ENCODE assay signal across 2 cellular contexts in the genomic region with DNA sequence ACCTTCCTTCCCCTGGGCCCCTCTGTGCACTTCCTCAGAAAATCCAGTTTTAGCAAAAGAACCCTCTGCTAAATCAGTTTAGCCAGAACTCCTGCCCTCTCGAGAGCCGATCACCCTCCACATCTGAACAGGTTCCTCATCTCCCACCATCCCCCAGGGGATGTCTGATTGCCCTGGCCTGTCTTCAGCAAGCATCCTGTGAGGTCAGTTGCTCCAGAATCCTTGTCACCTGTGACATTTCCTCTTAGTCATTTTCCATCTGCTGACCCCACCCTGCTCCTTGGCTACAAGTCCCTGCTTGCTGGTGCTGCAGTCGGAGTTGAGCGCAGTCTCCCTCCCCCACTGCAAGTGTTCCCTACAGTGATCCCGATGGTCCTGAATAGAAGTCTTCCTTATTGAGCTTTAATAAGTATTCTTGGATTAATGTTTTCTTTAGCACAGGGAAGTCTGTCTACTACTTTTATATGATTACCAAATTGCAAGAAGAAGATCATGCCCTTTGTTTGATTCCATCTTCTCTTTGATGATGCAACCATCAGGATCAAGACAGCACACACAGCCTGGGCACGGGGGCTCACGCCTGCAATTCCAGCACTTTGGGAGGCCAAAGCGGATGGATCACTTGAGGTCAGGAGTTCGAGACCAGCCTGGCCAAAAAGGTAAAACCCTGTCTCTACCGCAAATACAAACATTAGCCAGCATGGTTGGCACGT.
A peak's percentile ranks its signal among the peaks of the same experiment; 100 is the strongest.
TF ChIP-seq lines count a peak whose summit lies in the region.

No MANE protein-coding gene starts in this region.

TF ChIP-seq in A549, 52 proteins besides CTCF, POLR2A, EP300 and RAD21 (continued from another document):
- TF ChIP-seq, protein P1, sequence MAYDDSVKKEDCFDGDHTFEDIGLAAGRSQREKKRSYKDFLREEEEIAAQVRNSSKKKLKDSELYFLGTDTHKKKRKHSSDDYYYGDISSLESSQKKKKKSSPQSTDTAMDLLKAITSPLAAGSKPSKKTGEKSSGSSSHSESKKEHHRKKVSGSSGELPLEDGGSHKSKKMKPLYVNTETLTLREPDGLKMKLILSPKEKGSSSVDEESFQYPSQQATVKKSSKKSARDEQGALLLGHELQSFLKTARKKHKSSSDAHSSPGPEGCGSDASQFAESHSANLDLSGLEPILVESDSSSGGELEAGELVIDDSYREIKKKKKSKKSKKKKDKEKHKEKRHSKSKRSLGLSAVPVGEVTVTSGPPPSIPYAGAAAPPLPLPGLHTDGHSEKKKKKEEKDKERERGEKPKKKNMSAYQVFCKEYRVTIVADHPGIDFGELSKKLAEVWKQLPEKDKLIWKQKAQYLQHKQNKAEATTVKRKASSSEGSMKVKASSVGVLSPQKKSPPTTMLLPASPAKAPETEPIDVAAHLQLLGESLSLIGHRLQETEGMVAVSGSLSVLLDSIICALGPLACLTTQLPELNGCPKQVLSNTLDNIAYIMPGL (CRISPR knock-in tag; IDR thresholded peaks at IDR 0.05; ENCODE audit: borderline replicate concordance) = no peak
- no peak for TF ChIP-seq NPAS2 (CRISPR knock-in tag; IDR thresholded peaks at IDR 0.05; ENCODE audit: borderline replicate concordance)
- no peak for TF ChIP-seq HOXB13 (CRISPR knock-in tag; IDR thresholded peaks at IDR 0.05; ENCODE audit: low read depth)
- TF ChIP-seq HOXB5 (CRISPR knock-in tag; IDR thresholded peaks at IDR 0.05) = no peak
- no peak for TF ChIP-seq MAZ (IDR thresholded peaks at IDR 0.05; ENCODE audit: borderline replicate concordance, low read depth, low read length)
- no peak for TF ChIP-seq MAFK (IDR thresholded peaks at IDR 0.05; ENCODE audit: partially characterized antibody)
- no peak for TF ChIP-seq CHD4 (IDR thresholded peaks at IDR 0.05; ENCODE audit: borderline replicate concordance)
- TF ChIP-seq POLR2AphosphoS2 (conservative IDR thresholded peaks at IDR 0.05; ENCODE audit: low read length) = no peak
- no peak for TF ChIP-seq PHF8 (IDR thresholded peaks at IDR 0.05; ENCODE audit: borderline replicate concordance, low read depth)
- TF ChIP-seq RCOR1 (IDR thresholded peaks at IDR 0.05; ENCODE audit: low read depth, low read length) = no peak
- no peak for TF ChIP-seq KDM1A (IDR thresholded peaks at IDR 0.05; ENCODE audit: low read depth)
- no peak for TF ChIP-seq TFCP2L1 (CRISPR knock-in tag; IDR thresholded peaks at IDR 0.05)
- no peak for TF ChIP-seq KDM5A (IDR thresholded peaks at IDR 0.05)

TF ChIP-seq in K562, 482 proteins besides CTCF, POLR2A, EP300 and RAD21 (continued from another document):
- TF ChIP-seq CEBPG (CRISPR knock-in tag; IDR thresholded peaks at IDR 0.05) (peak; percentile 50; the same call in 1 of the 2 replicates), CEBPG (tag; conservative IDR thresholded peaks at IDR 0.05 in 1 of 2, IDR thresholded peaks at IDR 0.05 in 1 of 2) (peak; percentile 15 to 56; a peak in 3 of 4 replicates), MXD1 (CRISPR knock-in tag; IDR thresholded peaks at IDR 0.05; ENCODE audit: borderline replicate concordance, poor library complexity, severe bottlenecking) (no peak), ZNF77 (CRISPR knock-in tag; IDR thresholded peaks at IDR 0.05) (no peak), ZC3H11A (IDR thresholded peaks at IDR 0.05; ENCODE audit: low read depth, low read length) (no peak), RUNX1 (IDR thresholded peaks at IDR 0.05; ENCODE audit: low read depth) (no peak), ATF3 (IDR thresholded peaks at IDR 0.05) (peak; percentile 90), ATF3 (CRISPR knock-in tag; conservative IDR thresholded peaks at IDR 0.05) (no peak), ZSCAN29 (IDR thresholded peaks at IDR 0.05) (no peak), ERF (CRISPR knock-in tag; IDR thresholded peaks at IDR 0.05) (no peak), CEBPB (tag; IDR thresholded peaks at IDR 0.05) (peak; percentile 60), RBM14 (IDR thresholded peaks at IDR 0.05; ENCODE audit: borderline replicate concordance, insufficient read depth, low read depth, low read length) (no peak), GABPB2 (CRISPR knock-in tag; conservative IDR thresholded peaks at IDR 0.05) (no peak), SIX5 (IDR thresholded peaks at IDR 0.05; ENCODE audit: borderline replicate concordance in 1 of 2, insufficient read depth in 1 of 2, low read depth in 1 of 2, low read length in 2 of 2) (no peak), NCOA4 (IDR thresholded peaks at IDR 0.05; ENCODE audit: partially characterized antibody) (no peak), CTBP1 (IDR thresholded peaks at IDR 0.05; ENCODE audit: borderline replicate concordance) (peak; percentile 84), RCOR1 (IDR thresholded peaks at IDR 0.05; ENCODE audit: borderline replicate concordance in 1 of 2, low read depth in 2 of 2, low read length in 2 of 2) (peak in 1 of 2 experiments; percentile 58; a peak in 2 of 4 replicates), TGIF2 (CRISPR knock-in tag; IDR thresholded peaks at IDR 0.05) (no peak), MITF (IDR thresholded peaks at IDR 0.05) (no peak), ZBTB1 (CRISPR knock-in tag; IDR thresholded peaks at IDR 0.05; ENCODE audit: borderline replicate concordance, low read depth) (no peak), IRF1 (CRISPR knock-in tag; IDR thresholded peaks at IDR 0.05; ENCODE audit: borderline replicate concordance) (no peak), NONO (IDR thresholded peaks at IDR 0.05; ENCODE audit: low read depth in 2 of 2, low read length in 1 of 2) (no peak), SAFB2 (IDR thresholded peaks at IDR 0.05; ENCODE audit: borderline replicate concordance, low read depth, low read length, severe bottlenecking) (no peak), POLR2G (IDR thresholded peaks at IDR 0.05; ENCODE audit: low read depth, low read length) (no peak), SIN3B (IDR thresholded peaks at IDR 0.05; ENCODE audit: low read depth) (no peak), DACH1 (IDR thresholded peaks at IDR 0.05; ENCODE audit: partially characterized antibody) (no peak), ZNF140 (CRISPR knock-in tag; IDR thresholded peaks at IDR 0.05) (no peak), SPI1 (IDR thresholded peaks at IDR 0.05; ENCODE audit: borderline replicate concordance, low read depth, low read length) (no peak), CBX8 (IDR thresholded peaks at IDR 0.05; ENCODE audit: borderline replicate concordance, extremely low read depth, low read depth, low read length, poor library complexity, severe bottlenecking) (no peak), SRSF9 (IDR thresholded peaks at IDR 0.05; ENCODE audit: borderline replicate concordance, low read depth, low read length) (no peak), TRIM24 (IDR thresholded peaks at IDR 0.05) (0 out of 4 replicates have a peak, but pooled peaks of 1 of the 2 experiments have one; percentile 41), MTF1 (CRISPR knock-in tag; IDR thresholded peaks at IDR 0.05; ENCODE audit: borderline replicate concordance) (no peak), ZEB2 (IDR thresholded peaks at IDR 0.05) (peak; percentile 79), JUNB (CRISPR knock-in tag; conservative IDR thresholded peaks at IDR 0.05) (no peak), TRIM28 (IDR thresholded peaks at IDR 0.05) (0 out of 2 replicates have a peak, but pooled peaks have one; percentile 20), ZNF766 (CRISPR knock-in tag; conservative IDR thresholded peaks at IDR 0.05) (no peak)
- TF ChIP-seq, protein P2, sequence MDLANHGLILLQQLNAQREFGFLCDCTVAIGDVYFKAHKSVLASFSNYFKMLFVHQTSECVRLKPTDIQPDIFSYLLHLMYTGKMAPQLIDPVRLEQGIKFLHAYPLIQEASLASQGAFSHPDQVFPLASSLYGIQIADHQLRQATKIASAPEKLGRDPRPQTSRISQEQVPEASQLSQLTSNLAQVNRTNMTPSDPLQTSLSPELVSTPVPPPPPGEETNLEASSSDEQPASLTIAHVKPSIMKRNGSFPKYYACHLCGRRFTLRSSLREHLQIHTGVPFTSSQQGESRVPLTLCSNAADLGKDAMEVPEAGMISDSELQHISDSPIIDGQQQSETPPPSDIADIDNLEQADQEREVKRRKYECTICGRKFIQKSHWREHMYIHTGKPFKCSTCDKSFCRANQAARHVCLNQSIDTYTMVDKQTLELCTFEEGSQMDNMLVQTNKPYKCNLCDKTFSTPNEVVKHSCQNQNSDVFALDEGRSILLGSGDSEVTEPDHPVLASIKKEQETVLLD (IDR thresholded peaks at IDR 0.05) = no peak
- TF ChIP-seq, protein P3, sequence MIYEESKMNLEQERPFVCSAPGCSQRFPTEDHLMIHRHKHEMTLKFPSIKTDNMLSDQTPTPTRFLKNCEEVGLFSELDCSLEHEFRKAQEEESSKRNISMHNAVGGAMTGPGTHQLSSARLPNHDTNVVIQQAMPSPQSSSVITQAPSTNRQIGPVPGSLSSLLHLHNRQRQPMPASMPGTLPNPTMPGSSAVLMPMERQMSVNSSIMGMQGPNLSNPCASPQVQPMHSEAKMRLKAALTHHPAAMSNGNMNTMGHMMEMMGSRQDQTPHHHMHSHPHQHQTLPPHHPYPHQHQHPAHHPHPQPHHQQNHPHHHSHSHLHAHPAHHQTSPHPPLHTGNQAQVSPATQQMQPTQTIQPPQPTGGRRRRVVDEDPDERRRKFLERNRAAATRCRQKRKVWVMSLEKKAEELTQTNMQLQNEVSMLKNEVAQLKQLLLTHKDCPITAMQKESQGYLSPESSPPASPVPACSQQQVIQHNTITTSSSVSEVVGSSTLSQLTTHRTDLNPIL (CRISPR knock-in tag; IDR thresholded peaks at IDR 0.05) = no peak
- TF ChIP-seq, protein P4, sequence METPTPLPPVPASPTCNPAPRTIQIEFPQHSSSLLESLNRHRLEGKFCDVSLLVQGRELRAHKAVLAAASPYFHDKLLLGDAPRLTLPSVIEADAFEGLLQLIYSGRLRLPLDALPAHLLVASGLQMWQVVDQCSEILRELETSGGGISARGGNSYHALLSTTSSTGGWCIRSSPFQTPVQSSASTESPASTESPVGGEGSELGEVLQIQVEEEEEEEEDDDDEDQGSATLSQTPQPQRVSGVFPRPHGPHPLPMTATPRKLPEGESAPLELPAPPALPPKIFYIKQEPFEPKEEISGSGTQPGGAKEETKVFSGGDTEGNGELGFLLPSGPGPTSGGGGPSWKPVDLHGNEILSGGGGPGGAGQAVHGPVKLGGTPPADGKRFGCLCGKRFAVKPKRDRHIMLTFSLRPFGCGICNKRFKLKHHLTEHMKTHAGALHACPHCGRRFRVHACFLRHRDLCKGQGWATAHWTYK (CRISPR knock-in tag; IDR thresholded peaks at IDR 0.05) = no peak
